In the genomic region with DNA sequence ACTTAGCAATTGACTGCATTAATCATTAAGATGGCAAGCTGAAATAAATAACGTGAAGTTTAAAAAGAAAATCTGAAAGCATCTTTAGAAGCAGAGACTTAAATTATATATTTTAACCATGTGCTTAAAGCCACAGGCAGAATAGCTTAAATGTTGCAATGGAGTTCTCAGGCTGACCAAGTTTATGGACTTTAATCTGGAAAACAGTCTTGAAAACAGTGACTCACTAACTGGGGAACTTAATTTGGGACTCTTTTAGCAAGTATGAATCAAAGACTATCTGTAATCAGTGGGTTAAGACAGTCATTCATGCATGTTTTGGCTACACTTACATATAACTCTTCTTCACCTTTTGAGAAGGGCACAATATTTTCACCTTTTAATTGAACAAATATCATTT, we compare ENCODE assay signal across 2 cellular contexts.
TF ChIP-seq lines count a peak whose summit lies in the region.

No MANE protein-coding gene starts in this region.

TF ChIP-seq in GM23338, 12 proteins besides CTCF, POLR2A, EP300 and RAD21 (continued from another document):
- TF ChIP-seq, protein P1, sequence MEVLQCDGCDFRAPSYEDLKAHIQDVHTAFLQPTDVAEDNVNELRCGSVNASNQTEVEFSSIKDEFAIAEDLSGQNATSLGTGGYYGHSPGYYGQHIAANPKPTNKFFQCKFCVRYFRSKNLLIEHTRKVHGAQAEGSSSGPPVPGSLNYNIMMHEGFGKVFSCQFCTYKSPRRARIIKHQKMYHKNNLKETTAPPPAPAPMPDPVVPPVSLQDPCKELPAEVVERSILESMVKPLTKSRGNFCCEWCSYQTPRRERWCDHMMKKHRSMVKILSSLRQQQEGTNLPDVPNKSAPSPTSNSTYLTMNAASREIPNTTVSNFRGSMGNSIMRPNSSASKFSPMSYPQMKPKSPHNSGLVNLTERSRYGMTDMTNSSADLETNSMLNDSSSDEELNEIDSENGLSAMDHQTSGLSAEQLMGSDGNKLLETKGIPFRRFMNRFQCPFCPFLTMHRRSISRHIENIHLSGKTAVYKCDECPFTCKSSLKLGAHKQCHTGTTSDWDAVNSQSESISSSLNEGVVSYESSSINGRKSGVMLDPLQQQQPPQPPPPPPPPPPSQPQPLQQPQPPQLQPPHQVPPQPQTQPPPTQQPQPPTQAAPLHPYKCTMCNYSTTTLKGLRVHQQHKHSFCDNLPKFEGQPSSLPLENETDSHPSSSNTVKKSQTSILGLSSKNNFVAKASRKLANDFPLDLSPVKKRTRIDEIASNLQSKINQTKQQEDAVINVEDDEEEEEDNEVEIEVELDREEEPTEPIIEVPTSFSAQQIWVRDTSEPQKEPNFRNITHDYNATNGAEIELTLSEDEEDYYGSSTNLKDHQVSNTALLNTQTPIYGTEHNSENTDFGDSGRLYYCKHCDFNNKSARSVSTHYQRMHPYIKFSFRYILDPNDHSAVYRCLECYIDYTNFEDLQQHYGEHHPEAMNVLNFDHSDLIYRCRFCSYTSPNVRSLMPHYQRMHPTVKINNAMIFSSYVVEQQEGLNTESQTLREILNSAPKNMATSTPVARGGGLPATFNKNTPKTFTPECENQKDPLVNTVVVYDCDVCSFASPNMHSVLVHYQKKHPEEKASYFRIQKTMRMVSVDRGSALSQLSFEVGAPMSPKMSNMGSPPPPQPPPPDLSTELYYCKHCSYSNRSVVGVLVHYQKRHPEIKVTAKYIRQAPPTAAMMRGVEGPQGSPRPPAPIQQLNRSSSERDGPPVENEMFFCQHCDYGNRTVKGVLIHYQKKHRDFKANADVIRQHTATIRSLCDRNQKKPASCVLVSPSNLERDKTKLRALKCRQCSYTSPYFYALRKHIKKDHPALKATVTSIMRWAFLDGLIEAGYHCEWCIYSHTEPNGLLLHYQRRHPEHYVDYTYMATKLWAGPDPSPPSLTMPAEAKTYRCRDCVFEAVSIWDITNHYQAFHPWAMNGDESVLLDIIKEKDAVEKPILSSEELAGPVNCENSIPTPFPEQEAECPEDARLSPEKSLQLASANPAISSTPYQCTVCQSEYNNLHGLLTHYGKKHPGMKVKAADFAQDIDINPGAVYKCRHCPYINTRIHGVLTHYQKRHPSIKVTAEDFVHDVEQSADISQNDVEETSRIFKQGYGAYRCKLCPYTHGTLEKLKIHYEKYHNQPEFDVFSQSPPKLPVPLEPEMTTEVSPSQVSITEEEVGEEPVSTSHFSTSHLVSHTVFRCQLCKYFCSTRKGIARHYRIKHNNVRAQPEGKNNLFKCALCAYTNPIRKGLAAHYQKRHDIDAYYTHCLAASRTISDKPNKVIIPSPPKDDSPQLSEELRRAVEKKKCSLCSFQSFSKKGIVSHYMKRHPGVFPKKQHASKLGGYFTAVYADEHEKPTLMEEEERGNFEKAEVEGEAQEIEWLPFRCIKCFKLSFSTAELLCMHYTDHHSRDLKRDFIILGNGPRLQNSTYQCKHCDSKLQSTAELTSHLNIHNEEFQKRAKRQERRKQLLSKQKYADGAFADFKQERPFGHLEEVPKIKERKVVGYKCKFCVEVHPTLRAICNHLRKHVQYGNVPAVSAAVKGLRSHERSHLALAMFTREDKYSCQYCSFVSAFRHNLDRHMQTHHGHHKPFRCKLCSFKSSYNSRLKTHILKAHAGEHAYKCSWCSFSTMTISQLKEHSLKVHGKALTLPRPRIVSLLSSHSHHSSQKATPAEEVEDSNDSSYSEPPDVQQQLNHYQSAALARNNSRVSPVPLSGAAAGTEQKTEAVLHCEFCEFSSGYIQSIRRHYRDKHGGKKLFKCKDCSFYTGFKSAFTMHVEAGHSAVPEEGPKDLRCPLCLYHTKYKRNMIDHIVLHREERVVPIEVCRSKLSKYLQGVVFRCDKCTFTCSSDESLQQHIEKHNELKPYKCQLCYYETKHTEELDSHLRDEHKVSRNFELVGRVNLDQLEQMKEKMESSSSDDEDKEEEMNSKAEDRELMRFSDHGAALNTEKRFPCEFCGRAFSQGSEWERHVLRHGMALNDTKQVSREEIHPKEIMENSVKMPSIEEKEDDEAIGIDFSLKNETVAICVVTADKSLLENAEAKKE (CRISPR knock-in tag; IDR thresholded peaks at IDR 0.05), result no peak

TF ChIP-seq in WTC11, 78 proteins besides CTCF, POLR2A, EP300 and RAD21 (continued from another document):
- TF ChIP-seq RORB (CRISPR knock-in tag; IDR thresholded peaks at IDR 0.05) (no peak), SOX15 (CRISPR knock-in tag; IDR thresholded peaks at IDR 0.05) (no peak), TEAD4 (CRISPR knock-in tag; IDR thresholded peaks at IDR 0.05) (no peak), RELA (CRISPR knock-in tag; IDR thresholded peaks at IDR 0.05; ENCODE audit: borderline replicate concordance) (no peak), ATF1 (CRISPR knock-in tag; IDR thresholded peaks at IDR 0.05) (no peak)
- TF ChIP-seq, protein P2, sequence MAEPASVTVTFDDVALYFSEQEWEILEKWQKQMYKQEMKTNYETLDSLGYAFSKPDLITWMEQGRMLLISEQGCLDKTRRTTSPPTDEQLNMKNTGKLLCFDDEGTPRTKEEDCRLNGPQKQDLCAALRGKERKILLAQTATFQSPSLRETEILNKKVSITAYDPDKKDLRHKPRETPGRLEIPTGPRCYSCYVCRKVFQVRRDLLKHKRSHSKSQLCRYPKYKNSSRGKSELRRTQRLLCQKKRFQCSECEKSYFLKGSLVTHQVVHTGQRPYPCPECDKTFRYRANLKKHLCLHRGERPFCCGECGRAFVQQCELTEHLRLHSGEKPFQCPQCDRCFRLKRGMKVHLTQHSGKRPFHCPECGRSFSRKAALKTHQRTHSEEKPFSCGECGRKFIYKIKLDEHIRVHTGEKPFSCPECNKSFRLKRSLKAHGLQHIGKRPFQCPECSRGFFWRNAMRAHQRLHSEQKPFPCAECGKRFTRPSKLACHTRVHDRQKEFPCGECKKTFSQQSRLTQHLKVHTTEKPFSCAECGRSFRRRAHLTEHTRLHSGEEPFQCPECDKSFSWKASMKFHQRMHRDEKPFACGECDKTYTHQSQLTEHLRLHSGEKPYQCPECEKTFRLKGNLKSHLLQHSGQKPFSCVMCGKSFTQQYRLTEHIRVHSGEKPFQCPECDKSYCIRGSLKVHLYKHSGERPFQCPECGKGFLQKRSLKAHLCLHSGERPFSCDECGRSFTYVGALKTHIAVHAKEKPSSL (CRISPR knock-in tag; conservative IDR thresholded peaks at IDR 0.05), result no peak
TF ChIP-seq in WTC11: peak in this region for 0.
